ENCODE assay signal across 1 cellular context in the genomic region with DNA sequence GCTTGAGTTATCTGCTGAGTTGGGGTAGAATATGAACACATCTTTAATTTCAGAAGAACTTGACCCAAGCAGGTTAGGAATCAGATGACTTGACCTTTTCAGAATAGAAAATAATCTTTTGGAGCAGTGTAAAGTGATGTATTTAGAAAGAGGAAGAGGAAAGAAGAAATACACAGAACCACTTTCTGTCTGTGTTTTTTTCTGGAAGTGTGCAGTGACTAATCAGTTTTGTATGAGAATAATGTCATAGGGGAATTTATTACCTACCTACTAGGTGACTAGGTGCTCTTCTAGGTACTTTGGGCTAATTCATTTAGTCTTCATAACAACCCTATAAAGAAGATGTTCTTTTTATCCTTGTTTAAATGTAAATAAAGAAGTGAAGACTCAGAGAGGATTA.
TF ChIP-seq lines count a peak whose summit lies in the region.

No MANE protein-coding gene starts in this region.

TF ChIP-seq in HepG2, 621 proteins besides CTCF, POLR2A, EP300 and RAD21 (continued from another document):
- TF ChIP-seq, protein P1, sequence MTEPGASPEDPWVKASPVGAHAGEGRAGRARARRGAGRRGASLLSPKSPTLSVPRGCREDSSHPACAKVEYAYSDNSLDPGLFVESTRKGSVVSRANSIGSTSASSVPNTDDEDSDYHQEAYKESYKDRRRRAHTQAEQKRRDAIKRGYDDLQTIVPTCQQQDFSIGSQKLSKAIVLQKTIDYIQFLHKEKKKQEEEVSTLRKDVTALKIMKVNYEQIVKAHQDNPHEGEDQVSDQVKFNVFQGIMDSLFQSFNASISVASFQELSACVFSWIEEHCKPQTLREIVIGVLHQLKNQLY (CRISPR knock-in tag; IDR thresholded peaks at IDR 0.05) = no peak
- TF ChIP-seq ZFP36 (IDR thresholded peaks at IDR 0.05; ENCODE audit: borderline replicate concordance, low read depth, low read length, partially characterized antibody) (no peak), KLF12 (CRISPR knock-in tag; IDR thresholded peaks at IDR 0.05; ENCODE audit: borderline replicate concordance) (no peak), YY1 (IDR thresholded peaks at IDR 0.05; ENCODE audit: insufficient read depth, insufficient replicate concordance, low read depth, low read length) (no peak), PAX8 (CRISPR knock-in tag; IDR thresholded peaks at IDR 0.05; ENCODE audit: borderline replicate concordance) (no peak), KMT2A (CRISPR knock-in tag; IDR thresholded peaks at IDR 0.05) (no peak), ZNF567 (CRISPR knock-in tag; IDR thresholded peaks at IDR 0.05; ENCODE audit: borderline replicate concordance) (no peak), POLR2AphosphoS2 (IDR thresholded peaks at IDR 0.05; ENCODE audit: low read depth, low read length) (no peak)
